ENCODE assay signal across 21 cellular contexts in genomic region chr9:71519098-71519497, GRCh38.
"Had no signal": no experiment of that assay in that cellular context is flagged by ENCODE, and none has a peak within 500 bp of the region (broad histone marks: within the 10 kb centered on the region; RNA-seq: fewer than 3 reads in every experiment).

No MANE protein-coding gene starts in this region.

- H3K4me3 ChIP-seq: esophagus squamous epithelium, gastroesophageal sphincter, left ventricle myocardium inferior, lung, right atrium auricular region, sigmoid colon, skin epidermis, stomach had no signal

- H3K9me3 ChIP-seq: esophagus squamous epithelium, gastroesophageal sphincter, left ventricle myocardium inferior, neutrophil, right atrium auricular region, sigmoid colon, stomach had no signal

- DNase-seq: effector memory CD4-positive, alpha-beta T cell; esophagus squamous epithelium; glutamatergic neuron; immature natural killer cell; kidney; left cardiac atrium; left ventricle myocardium inferior; naive thymus-derived CD4-positive, alpha-beta T cell; nephron progenitor cell; posterior cingulate gyrus; sigmoid colon; stimulated activated CD4-positive, alpha-beta T cell treated with anti-CD3 and anti-CD28 coated beads, Interleukin-12 subunit alpha, Interleukin-12 subunit beta, amount 100 ng/mL, for 4 hours; stimulated activated naive CD4-positive, alpha-beta T cell; stomach had no signal

- FAIRE-seq: kidney, urothelium cell line had no signal

- H3K27me3 ChIP-seq: esophagus squamous epithelium, gastroesophageal sphincter, neutrophil, right atrium auricular region, sigmoid colon, stomach had no signal

- H3K4me1 ChIP-seq: gastroesophageal sphincter, left ventricle myocardium inferior, right atrium auricular region, sigmoid colon, stomach had no signal

- H3K4me1 Mint-ChIP-seq: immature natural killer cell had no signal

- H3K4me3 Mint-ChIP-seq: immature natural killer cell; naive thymus-derived CD4-positive, alpha-beta T cell; nephron progenitor cell; type B pancreatic cell had no signal

- H3K27ac ChIP-seq: esophagus squamous epithelium, gastroesophageal sphincter, neutrophil, right atrium auricular region, sigmoid colon, skin epidermis, stomach had no signal

- H3K27ac Mint-ChIP-seq: immature natural killer cell; naive thymus-derived CD4-positive, alpha-beta T cell; nephron progenitor cell; type B pancreatic cell had no signal

- ATAC-seq: naive thymus-derived CD4-positive, alpha-beta T cell had no signal

- H3K9me3 Mint-ChIP-seq: naive thymus-derived CD4-positive, alpha-beta T cell; nephron progenitor cell; type B pancreatic cell had no signal

- H3K36me3 Mint-ChIP-seq: immature natural killer cell; naive thymus-derived CD4-positive, alpha-beta T cell; type B pancreatic cell had no signal

- H3K36me3 ChIP-seq: esophagus squamous epithelium, gastroesophageal sphincter, left ventricle myocardium inferior, neutrophil, right atrium auricular region, sigmoid colon, stomach had no signal
